1 cellular context compared by ENCODE assay signal in the genomic region with DNA sequence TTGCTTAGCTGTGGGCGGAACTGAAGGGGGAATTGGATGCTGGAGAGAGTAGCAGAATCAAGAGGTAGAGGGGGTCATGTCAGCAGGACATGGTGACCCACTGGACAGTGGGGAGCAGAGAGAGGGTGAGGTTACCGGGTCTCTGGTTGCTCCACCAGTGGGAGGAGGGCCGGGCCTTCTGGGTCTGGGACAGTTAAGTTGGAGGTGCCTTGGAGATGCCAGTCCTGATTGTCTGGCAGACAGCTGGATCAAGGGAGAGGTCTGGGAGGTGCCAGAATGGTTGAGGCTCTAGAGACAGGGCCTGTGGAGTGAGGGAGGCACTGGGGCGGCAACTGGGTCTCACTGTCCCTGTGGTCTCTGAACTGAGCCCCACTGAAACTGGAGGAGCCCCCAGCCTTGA.
TF ChIP-seq lines count a peak whose summit lies in the region.

No MANE protein-coding gene starts in this region.

TF ChIP-seq in WTC11, 78 proteins besides CTCF, POLR2A, EP300 and RAD21 (continued from another document):
- TF ChIP-seq ELF4 (CRISPR knock-in tag; IDR thresholded peaks at IDR 0.05; ENCODE audit: low read depth) (no peak), JUN (CRISPR knock-in tag; IDR thresholded peaks at IDR 0.05) (no peak), ATF1 (CRISPR knock-in tag; IDR thresholded peaks at IDR 0.05) (no peak), PRRX2 (CRISPR knock-in tag; IDR thresholded peaks at IDR 0.05) (no peak), NFATC4 (CRISPR knock-in tag; IDR thresholded peaks at IDR 0.05) (no peak), TEAD1 (CRISPR knock-in tag; IDR thresholded peaks at IDR 0.05) (no peak)
- TF ChIP-seq, protein P1, sequence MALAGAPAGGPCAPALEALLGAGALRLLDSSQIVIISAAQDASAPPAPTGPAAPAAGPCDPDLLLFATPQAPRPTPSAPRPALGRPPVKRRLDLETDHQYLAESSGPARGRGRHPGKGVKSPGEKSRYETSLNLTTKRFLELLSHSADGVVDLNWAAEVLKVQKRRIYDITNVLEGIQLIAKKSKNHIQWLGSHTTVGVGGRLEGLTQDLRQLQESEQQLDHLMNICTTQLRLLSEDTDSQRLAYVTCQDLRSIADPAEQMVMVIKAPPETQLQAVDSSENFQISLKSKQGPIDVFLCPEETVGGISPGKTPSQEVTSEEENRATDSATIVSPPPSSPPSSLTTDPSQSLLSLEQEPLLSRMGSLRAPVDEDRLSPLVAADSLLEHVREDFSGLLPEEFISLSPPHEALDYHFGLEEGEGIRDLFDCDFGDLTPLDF (CRISPR knock-in tag; IDR thresholded peaks at IDR 0.05), result no peak
- TF ChIP-seq, protein P2, sequence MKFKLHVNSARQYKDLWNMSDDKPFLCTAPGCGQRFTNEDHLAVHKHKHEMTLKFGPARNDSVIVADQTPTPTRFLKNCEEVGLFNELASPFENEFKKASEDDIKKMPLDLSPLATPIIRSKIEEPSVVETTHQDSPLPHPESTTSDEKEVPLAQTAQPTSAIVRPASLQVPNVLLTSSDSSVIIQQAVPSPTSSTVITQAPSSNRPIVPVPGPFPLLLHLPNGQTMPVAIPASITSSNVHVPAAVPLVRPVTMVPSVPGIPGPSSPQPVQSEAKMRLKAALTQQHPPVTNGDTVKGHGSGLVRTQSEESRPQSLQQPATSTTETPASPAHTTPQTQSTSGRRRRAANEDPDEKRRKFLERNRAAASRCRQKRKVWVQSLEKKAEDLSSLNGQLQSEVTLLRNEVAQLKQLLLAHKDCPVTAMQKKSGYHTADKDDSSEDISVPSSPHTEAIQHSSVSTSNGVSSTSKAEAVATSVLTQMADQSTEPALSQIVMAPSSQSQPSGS (CRISPR knock-in tag; IDR thresholded peaks at IDR 0.05; ENCODE audit: borderline replicate concordance, low read depth), result no peak
TF ChIP-seq in WTC11: peak in this region for 0.
